ENCODE assay signal across 19 cellular contexts in the genomic region with DNA sequence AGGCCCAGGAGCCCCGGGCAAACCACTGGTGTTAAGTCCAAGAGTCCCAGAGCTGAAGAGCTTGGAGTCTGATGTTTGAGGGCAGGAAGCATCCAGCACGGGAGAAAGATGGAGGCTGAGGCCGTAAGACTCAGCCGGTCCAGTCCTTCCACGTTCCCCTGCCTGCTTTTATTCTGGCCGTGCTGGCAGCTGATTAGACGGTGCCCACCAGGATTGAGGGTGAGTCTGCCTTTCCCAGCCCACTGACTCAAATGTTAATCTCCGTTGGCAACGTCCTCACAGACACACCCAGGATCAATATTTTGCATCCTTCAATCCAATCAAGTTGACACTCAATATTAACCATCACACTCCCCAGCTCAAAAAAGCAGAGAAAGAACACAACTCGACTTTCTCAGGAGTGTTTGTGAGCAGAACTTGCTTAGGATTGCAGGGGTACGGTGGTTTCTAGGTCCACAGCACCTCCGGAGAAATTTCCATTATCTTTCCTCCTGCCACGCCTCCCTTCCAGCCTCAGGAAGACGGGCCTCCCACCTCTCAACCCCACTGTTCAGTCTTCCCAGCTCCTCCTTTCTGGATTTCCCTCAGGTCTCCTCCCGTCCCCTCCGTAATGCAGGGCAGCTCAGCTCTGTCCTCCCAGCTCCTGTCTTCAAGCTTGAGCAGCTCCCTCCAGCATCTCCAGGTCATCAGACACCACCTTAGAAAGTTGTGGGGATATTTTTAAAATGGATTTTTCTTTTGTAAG. TPM values are rescaled to one million over a fixed set of nuclear protein-coding genes. Genes with fewer than 3 reads are reported as not detected.
DNase-seq lines count a peak whose midpoint lies in the region; ATAC-seq and TF ChIP-seq lines count a peak whose summit lies in the region.
"Had no signal": no experiment of that assay in that cellular context is flagged by ENCODE, and none has a peak within 500 bp of the region (broad histone marks: within the 10 kb centered on the region; RNA-seq: fewer than 3 reads in every experiment).

No MANE protein-coding gene starts in this region.

- no peak for TF ChIP-seq CTCF in osteoblast (IDR thresholded peaks at IDR 0.05; ENCODE audit: extremely low read depth, low read depth, low read length)
- TF ChIP-seq CTCF in tibial nerve (IDR thresholded peaks at IDR 0.05): no peak

- no peaks in the 10 kb centered on the region for H3K9me3 ChIP-seq in osteoblast (ENCODE audit: low read depth, low read length)
- peaks cover 0 to 44% (median 0%) of the 10 kb centered on the region in 4 donors for H3K9me3 ChIP-seq in tibial nerve
- H3K9me3 ChIP-seq: BE2C had no signal

- no peak for TF ChIP-seq EP300 in tibial nerve (IDR thresholded peaks at IDR 0.05)

- no peak overlapping the region for H2AFZ ChIP-seq in osteoblast (ENCODE audit: low read length)

- H3K4me1 ChIP-seq in osteoblast (ENCODE audit: insufficient read depth, low read length): no peaks in the 10 kb centered on the region
- H3K4me1 ChIP-seq in tibial nerve: no peaks in the 10 kb centered on the region
- H3K4me1 ChIP-seq: BE2C; BLaER1 treated with 17β-estradiol and CSF1 and Interleukin-3, amounts not matched to agents 10 nM and 100 nM had no signal

- H3K4me2 ChIP-seq in osteoblast (ENCODE audit: insufficient read depth, low read length): no peak overlapping the region
- H3K4me2 ChIP-seq: BLaER1 treated with 17β-estradiol and CSF1 and Interleukin-3, amounts not matched to agents 10 nM and 100 nM had no signal

- no peaks in the 10 kb centered on the region for H3K27me3 ChIP-seq in H7 (ENCODE audit: control insufficient read depth, insufficient read depth, low read length)
- no peaks in the 10 kb centered on the region for H3K27me3 ChIP-seq in osteoblast (ENCODE audit: insufficient read depth, low read length)
- H3K27me3 ChIP-seq in tibial nerve: no peaks in the 10 kb centered on the region
- H3K27me3 ChIP-seq: BE2C; BLaER1 treated with 17β-estradiol and CSF1 and Interleukin-3, amounts not matched to agents 10 nM and 100 nM had no signal

- WGBS in tibial nerve, 2 donors: 83 to 86% methylated on average over 16 of the region's 16 CpGs

- H3K4me3 ChIP-seq in H7 (ENCODE audit: insufficient read depth, low read depth, low read length) (no peak overlapping the region), osteoblast (ENCODE audit: insufficient read depth, low read length) (no peak overlapping the region), tibial nerve (no peak overlapping the region)
- H3K4me3 ChIP-seq: BLaER1 treated with 17β-estradiol and CSF1 and Interleukin-3, amounts not matched to agents 10 nM and 100 nM; GM12878 had no signal

- ATAC-seq in left lobe of liver (no peak), HG03521 (IDR thresholded peaks at IDR 0.05; ENCODE audit: unreplicated experiment) (no peak)
- ATAC-seq: GM12878 had no signal

- peak; percentile 13 for DNase-seq in activated CD8-positive, alpha-beta memory T cell treated with anti-CD3 and anti-CD28 coated beads for 24 hours
- no peak for DNase-seq in activated CD8-positive, alpha-beta memory T cell treated with anti-CD3 and anti-CD28 coated beads, Interleukin-2, amount 50 U/mL, for 4 hours
- peak; percentile 27 for DNase-seq in H7
- peak; percentile 23 for DNase-seq in left lobe of liver (ENCODE audit: low spot score)
- DNase-seq in osteoblast (ENCODE audit: insufficient read length, low spot score, missing footprints): peak; percentile 41
- no peak for DNase-seq in SW 1271 (lab: John Stamatoyannopoulos, UW)
- no peak for DNase-seq in tibial nerve (ENCODE audit: low spot score in 2 of 2)
- DNase-seq: BE2C; CD4-positive, alpha-beta T cell; CD8-positive, alpha-beta memory T cell; DMS 273 treated with DMSO at 0.1 percent for 48 hours; DMS79; EL; GDM1; GOT3; HCEC 1CT had no signal

- no peaks in the 10 kb centered on the region for H3K36me3 ChIP-seq in H7 (replicated peaks; ENCODE audit: control insufficient read depth, insufficient read depth, low read length)
- H3K36me3 ChIP-seq in osteoblast (ENCODE audit: insufficient read depth, low read length): no peaks in the 10 kb centered on the region
- no peaks in the 10 kb centered on the region for H3K36me3 ChIP-seq in tibial nerve
- H3K36me3 ChIP-seq: BE2C; BLaER1 treated with 17β-estradiol and CSF1 and Interleukin-3, amounts not matched to agents 10 nM and 100 nM had no signal

- no peak overlapping the region for H3K27ac ChIP-seq in osteoblast (ENCODE audit: low read depth, low read length)
- no peak overlapping the region for H3K27ac ChIP-seq in tibial nerve
- H3K27ac ChIP-seq: BLaER1 treated with 17β-estradiol and CSF1 and Interleukin-3, amounts not matched to agents 10 nM and 100 nM had no signal

- H4K20me1 ChIP-seq in osteoblast (ENCODE audit: insufficient read depth, low read length): no peaks in the 10 kb centered on the region
- H4K20me1 ChIP-seq: BLaER1 treated with 17β-estradiol and CSF1 and Interleukin-3, amounts not matched to agents 10 nM and 100 nM had no signal

- TF ChIP-seq POLR2A in tibial nerve (IDR thresholded peaks at IDR 0.05): no peak

- no peaks in the 10 kb centered on the region for H3K79me2 ChIP-seq in osteoblast (ENCODE audit: insufficient read depth, low read length)

RNA-seq across cellular contexts. Expression of gene TMEM271, which starts 13.3 kb away (rescaled TPM):
- 0.41 and 0.59 TPM in 2 replicates for total RNA-seq in H7 (2014; rRNA removed; shearing (Covaris generic))
- not detected for total RNA-seq in left lobe of liver
- total RNA-seq in osteoblast: not detected in 2 replicates
- total RNA-seq in tibial nerve: not detected
- total RNA-seq: CD4-positive, alpha-beta T cell; CD8-positive, alpha-beta memory T cell; GM12878 had no signal

RNA-seq across cellular contexts. Expression of gene PDE6B, which starts 36.0 kb away (rescaled TPM):
- total RNA-seq in H7 (2014; rRNA removed; shearing (Covaris generic)): 12.1 and 12.7 TPM in 2 replicates
- total RNA-seq in left lobe of liver: 0.83 TPM
- total RNA-seq in osteoblast: not detected in 2 replicates
- total RNA-seq in tibial nerve: 1 to 10 TPM in 1 of 4 donors, under 1 TPM in 1, not detected in 2; 0.98 to 1.3 TPM

Comparison
In these comparisons a context has a peak if more than half of its experiments do, and no peak if none do; other contexts are left out.
1. DNase-seq: peak in activated CD8-positive, alpha-beta memory T cell treated with anti-CD3 and anti-CD28 coated beads for 24 hours (single experiment), H7 (single experiment), left lobe of liver (single experiment) and osteoblast (single experiment); none in activated CD8-positive, alpha-beta memory T cell treated with anti-CD3 and anti-CD28 coated beads, Interleukin-2, amount 50 U/mL, for 4 hours (single experiment), SW 1271 (0 of 2) and tibial nerve (0 of 2).